11 cellular contexts compared by ENCODE assay signal in the genomic region with DNA sequence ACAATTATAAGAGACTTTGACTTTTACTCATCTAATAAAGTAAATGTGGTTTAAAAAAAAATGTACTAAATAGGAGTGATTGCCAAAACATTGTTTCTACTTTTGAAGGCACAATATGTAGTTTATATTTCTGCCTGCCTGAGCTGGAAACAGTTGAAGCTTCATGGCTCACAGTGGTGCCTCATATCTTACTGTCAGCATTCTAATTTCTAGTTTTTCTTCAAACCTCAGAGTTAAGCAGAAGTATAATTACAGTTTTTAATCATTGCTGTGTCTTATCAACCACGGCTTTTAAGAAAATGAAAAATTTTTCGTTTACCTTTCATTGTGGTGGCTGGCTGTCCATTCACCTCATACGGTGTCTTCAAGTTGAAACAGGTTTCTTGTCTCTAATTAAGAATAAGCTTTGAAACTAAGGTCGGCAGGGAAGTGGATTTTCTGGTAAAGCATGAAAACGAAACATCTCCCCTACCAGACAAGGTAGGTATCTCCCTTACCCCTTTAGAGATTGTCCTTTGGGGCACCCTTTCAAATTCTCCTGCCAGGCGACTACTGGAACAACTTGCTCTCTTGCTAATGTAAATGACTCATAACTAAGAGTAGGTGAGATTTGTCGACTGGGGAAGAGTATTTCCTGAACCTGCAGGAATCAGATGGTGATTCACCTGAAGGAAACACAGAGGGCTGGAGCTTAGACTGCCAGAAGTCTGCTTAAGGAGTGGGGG. TPM values are rescaled to one million over a fixed set of nuclear protein-coding genes. Genes with fewer than 3 reads are reported as not detected.
A peak's percentile ranks its signal among the peaks of the same experiment; 100 is the strongest.
DNase-seq lines count a peak whose midpoint lies in the region; ATAC-seq, FAIRE-seq and TF ChIP-seq lines count a peak whose summit lies in the region.
"Had no signal": no experiment of that assay in that cellular context is flagged by ENCODE, and none has a peak within 500 bp of the region (broad histone marks: within the 10 kb centered on the region; RNA-seq: fewer than 3 reads in every experiment).

A gene with protein sequence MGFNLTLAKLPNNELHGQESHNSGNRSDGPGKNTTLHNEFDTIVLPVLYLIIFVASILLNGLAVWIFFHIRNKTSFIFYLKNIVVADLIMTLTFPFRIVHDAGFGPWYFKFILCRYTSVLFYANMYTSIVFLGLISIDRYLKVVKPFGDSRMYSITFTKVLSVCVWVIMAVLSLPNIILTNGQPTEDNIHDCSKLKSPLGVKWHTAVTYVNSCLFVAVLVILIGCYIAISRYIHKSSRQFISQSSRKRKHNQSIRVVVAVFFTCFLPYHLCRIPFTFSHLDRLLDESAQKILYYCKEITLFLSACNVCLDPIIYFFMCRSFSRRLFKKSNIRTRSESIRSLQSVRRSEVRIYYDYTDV (minus strand): TSS at position 554 of the 725 bp plus-strand sequence. CDS start 16,720 bp downstream, outside the sequence.

- no peaks in the 10 kb centered on the region for H3K36me3 ChIP-seq in urinary bladder (ENCODE audit: insufficient read depth)
- H3K36me3 ChIP-seq: BLaER1 treated with 17β-estradiol and CSF1 and Interleukin-3, amounts not matched to agents 10 nM and 100 nM had no signal

- ATAC-seq in foreskin keratinocyte (peak; percentile 88), HG02852 (IDR thresholded peaks at IDR 0.05; ENCODE audit: unreplicated experiment) (no peak)
- ATAC-seq: sciatic nerve had no signal

- H3K27ac ChIP-seq in foreskin keratinocyte (peak within 1 kb of the TSS; percentile 88), urinary bladder (ENCODE audit: low read depth) (peak within 1 kb of the TSS; percentile 29)
- H3K27ac ChIP-seq: BLaER1 treated with 17β-estradiol and CSF1 and Interleukin-3, amounts not matched to agents 10 nM and 100 nM had no signal

- H3K4me1 ChIP-seq in foreskin keratinocyte = peaks cover 26% of the 10 kb centered on the region
- no peaks in the 10 kb centered on the region for H3K4me1 ChIP-seq in urinary bladder (ENCODE audit: insufficient read depth)

- H3K27me3 ChIP-seq in foreskin keratinocyte = no peaks in the 10 kb centered on the region
- H3K27me3 ChIP-seq: BLaER1 treated with 17β-estradiol and CSF1 and Interleukin-3, amounts not matched to agents 10 nM and 100 nM had no signal

- peak; percentile 46 for DNase-seq in stimulated activated CD4-positive, alpha-beta T cell treated with anti-CD3 and anti-CD28 coated beads, Interleukin-15, amount 100 ng/mL, for 24 hours
- DNase-seq in stimulated activated CD4-positive, alpha-beta T cell treated with anti-CD3 and anti-CD28 coated beads, Interleukin-2, amount 100 ng/mL, for 48 hours = no peak
- DNase-seq in RCC 7860 (ENCODE audit: low spot score) (peak; percentile 74), foreskin keratinocyte (peak; percentile 92 to 97), DMS79 (lab: John Stamatoyannopoulos, UW) (no peak), HUDEP-2 (lab: John Stamatoyannopoulos, UW; ENCODE audit: unreplicated experiment in 76 of 76) (no peak)
- DNase-seq: NCI-H446 had no signal

- peak; percentile 90 for FAIRE-seq in RCC 7860 (lab: Jason Lieb, UNC)

- no peak for TF ChIP-seq CTCF in foreskin keratinocyte (conservative IDR thresholded peaks at IDR 0.05)

- H3K4me3 ChIP-seq in urinary bladder (ENCODE audit: low read depth, low read length) = no peak within 1 kb of the TSS
- H3K4me3 ChIP-seq: BLaER1 treated with 17β-estradiol and CSF1 and Interleukin-3, amounts not matched to agents 10 nM and 100 nM had no signal

- WGBS in urinary bladder = 69% methylated on average over 7 of the region's 7 CpGs

RNA-seq across cellular contexts. Expression of the gene that starts here (rescaled TPM):
- total RNA-seq in foreskin keratinocyte (58.3 and 62.8 TPM in 2 replicates), urinary bladder (5.0 TPM)
- polyA plus RNA-seq in foreskin keratinocyte (51.5 and 52.2 TPM in 2 replicates), urinary bladder (4.2 TPM)
- total RNA-seq: sciatic nerve had no signal

Comparison
In these comparisons a context has a peak if more than half of its experiments do, and no peak if none do; other contexts are left out.
1. RNA of the gene that starts here (polyA plus RNA-seq): 51.5 to 52.2 TPM in foreskin keratinocyte; 4.2 TPM in urinary bladder (single experiment); every median in the first group is over 10 times any median in the second.
2. DNase-seq: peak in stimulated activated CD4-positive, alpha-beta T cell treated with anti-CD3 and anti-CD28 coated beads, Interleukin-15, amount 100 ng/mL, for 24 hours (single experiment), RCC 7860 (single experiment) and foreskin keratinocyte (2 of 2); none in stimulated activated CD4-positive, alpha-beta T cell treated with anti-CD3 and anti-CD28 coated beads, Interleukin-2, amount 100 ng/mL, for 48 hours (0 of 2), DMS79 (single experiment) and HUDEP-2 (0 of 76).